ENCODE assay signal across 20 cellular contexts in genomic region chr6:12163744-12164507, GRCh38.
A peak's percentile ranks its signal among the peaks of the same experiment; 100 is the strongest.
DNase-seq lines count a peak whose midpoint lies in the region; ATAC-seq and TF ChIP-seq lines count a peak whose summit lies in the region.
"Had no signal": no experiment of that assay in that cellular context is flagged by ENCODE, and none has a peak within 500 bp of the region (broad histone marks: within the 10 kb centered on the region; RNA-seq: fewer than 3 reads in every experiment).

No MANE protein-coding gene starts in this region.

- H3K27me3 Mint-ChIP-seq in activated CD4-positive, alpha-beta T cell treated with anti-CD3 and anti-CD28 coated beads, Interleukin-2, amount 10 ng/mL, durations not matched to agents 7 days and 5 days, result no peaks in the 10 kb centered on the region
- H3K27me3 Mint-ChIP-seq in activated CD4-positive, alpha-beta T cell treated with anti-CD3 and anti-CD28 coated beads for 36 hours, result no peaks in the 10 kb centered on the region
- no peaks in the 10 kb centered on the region; the same call in 1 of the 2 replicates for H3K27me3 Mint-ChIP-seq in HFFc6 (ENCODE audit: insufficient read depth)
- no peaks in the 10 kb centered on the region for H3K27me3 Mint-ChIP-seq in nephron progenitor cell (ENCODE audit: low read depth, poor library complexity)

- CTCF ChIA-PET in activated CD4-positive, alpha-beta T cell treated with anti-CD3 and anti-CD28 coated beads, Interleukin-2, amount 10 ng/mL, durations not matched to agents 7 days and 5 days (lab: Charles Lee), result no interaction called here
- CTCF ChIA-PET in activated CD4-positive, alpha-beta T cell treated with anti-CD3 and anti-CD28 coated beads for 36 hours (lab: Charles Lee), result interaction anchor here (1.1 kb wide), 1 partner anchor 508 kb away, joined by 5 read pairs; no protein-coding TSS in a partner anchor

- no peaks in the 10 kb centered on the region for H3K9me3 Mint-ChIP-seq in activated CD4-positive, alpha-beta T cell treated with anti-CD3 and anti-CD28 coated beads, Interleukin-2, amount 10 ng/mL, durations not matched to agents 7 days and 5 days
- H3K9me3 Mint-ChIP-seq in activated CD4-positive, alpha-beta T cell treated with anti-CD3 and anti-CD28 coated beads for 36 hours (ENCODE audit: low read depth), result no peaks in the 10 kb centered on the region
- H3K9me3 Mint-ChIP-seq in HFFc6 (no peaks in the 10 kb centered on the region), nephron progenitor cell (no peaks in the 10 kb centered on the region)
- H3K9me3 Mint-ChIP-seq: activated T-cell treated with anti-CD3 and anti-CD28 coated beads, Interleukin-2, amount 50 U/mL, for 72 hours; T-helper 1 cell treated with Interleukin-12 subunit alpha and Interleukin-12 subunit beta and Interleukin-4 antibody, amounts not matched to agents 30 μg/mL and 1 μg/mL, for 36 hours had no signal

- H3K27ac Mint-ChIP-seq in activated CD4-positive, alpha-beta T cell treated with anti-CD3 and anti-CD28 coated beads, Interleukin-2, amount 10 ng/mL, durations not matched to agents 7 days and 5 days, result peak overlapping the region; percentile 66
- no peak overlapping the region for H3K27ac Mint-ChIP-seq in activated CD4-positive, alpha-beta T cell treated with anti-CD3 and anti-CD28 coated beads for 36 hours
- H3K27ac Mint-ChIP-seq in HFFc6, result peak overlapping the region; percentile 43; the same call in 1 of the 2 replicates
- H3K27ac Mint-ChIP-seq in nephron progenitor cell, result peak overlapping the region; percentile 53
- H3K27ac Mint-ChIP-seq: activated T-cell treated with anti-CD3 and anti-CD28 coated beads, Interleukin-2, amount 50 U/mL, for 72 hours had no signal

- peaks cover 28% of the 10 kb centered on the region for H3K36me3 Mint-ChIP-seq in activated CD4-positive, alpha-beta T cell treated with anti-CD3 and anti-CD28 coated beads, Interleukin-2, amount 10 ng/mL, durations not matched to agents 7 days and 5 days (ENCODE audit: low read depth)
- H3K36me3 Mint-ChIP-seq in activated CD4-positive, alpha-beta T cell treated with anti-CD3 and anti-CD28 coated beads for 36 hours (ENCODE audit: low read depth), result peaks cover 35% of the 10 kb centered on the region
- H3K36me3 Mint-ChIP-seq in HFFc6 (ENCODE audit: low read depth), result peaks cover 19% of the 10 kb centered on the region
- peaks cover 57% of the 10 kb centered on the region for H3K36me3 Mint-ChIP-seq in nephron progenitor cell (ENCODE audit: low read depth)

- no peak overlapping the region for H3K4me3 ChIP-seq in choroid plexus epithelial cell (ENCODE audit: low read depth, low read length)
- H3K4me3 ChIP-seq: mucosa of descending colon, ovary had no signal

- no peak for ATAC-seq in activated CD4-positive, alpha-beta T cell treated with anti-CD3 and anti-CD28 coated beads for 36 hours
- no peak for ATAC-seq in GM21723 (IDR thresholded peaks at IDR 0.05; ENCODE audit: unreplicated experiment)
- ATAC-seq: left colon, SK-N-SH treated with all-trans-retinoic acid at 6 μM for 48 hours had no signal

- H3K4me1 Mint-ChIP-seq in activated CD4-positive, alpha-beta T cell treated with anti-CD3 and anti-CD28 coated beads, Interleukin-2, amount 10 ng/mL, durations not matched to agents 7 days and 5 days, result peaks cover 25% of the 10 kb centered on the region
- H3K4me1 Mint-ChIP-seq in activated CD4-positive, alpha-beta T cell treated with anti-CD3 and anti-CD28 coated beads for 36 hours, result peaks cover 23% of the 10 kb centered on the region
- H3K4me1 Mint-ChIP-seq in HFFc6 (ENCODE audit: low read depth), result peaks cover 38% of the 10 kb centered on the region
- no peaks in the 10 kb centered on the region for H3K4me1 Mint-ChIP-seq in nephron progenitor cell

- no peak for TF ChIP-seq CTCF in HFFc6 (IDR thresholded peaks at IDR 0.05)
- no peak for TF ChIP-seq CTCF in choroid plexus epithelial cell (conservative IDR thresholded peaks at IDR 0.05; ENCODE audit: low read depth, low read length)
- TF ChIP-seq CTCF in nephron progenitor cell (IDR thresholded peaks at IDR 0.05), result no peak
- TF ChIP-seq CTCF in GM13976 (IDR thresholded peaks at IDR 0.05; ENCODE audit: borderline replicate concordance, control extremely low read depth, extremely low read depth, insufficient read depth, missing control alignments), result no peak

- H3K4me3 Mint-ChIP-seq in activated CD4-positive, alpha-beta T cell treated with anti-CD3 and anti-CD28 coated beads, Interleukin-2, amount 10 ng/mL, durations not matched to agents 7 days and 5 days, result no peak overlapping the region
- H3K4me3 Mint-ChIP-seq in activated CD4-positive, alpha-beta T cell treated with anti-CD3 and anti-CD28 coated beads for 36 hours, result no peak overlapping the region
- H3K4me3 Mint-ChIP-seq in HFFc6 (no peak overlapping the region), nephron progenitor cell (no peak overlapping the region)
- H3K4me3 Mint-ChIP-seq: activated T-cell treated with anti-CD3 and anti-CD28 coated beads, Interleukin-2, amount 50 U/mL, for 72 hours had no signal

- intact Hi-C loops in activated CD4-positive, alpha-beta T cell treated with anti-CD3 and anti-CD28 coated beads for 36 hours (cut with DNase I, micrococcal nuclease), result no loop called here

- in situ Hi-C loops in GM13976 (cut with MboI; ENCODE audit: low sequenced_read_pairs, unreplicated experiment), result no loop called here

- DNase-seq in activated CD4-positive, alpha-beta T cell treated with anti-CD3 and anti-CD28 coated beads, Interleukin-2, amount 10 ng/mL, durations not matched to agents 7 days and 5 days, result no peak
- no peak for DNase-seq in activated CD4-positive, alpha-beta T cell treated with anti-CD3 and anti-CD28 coated beads for 36 hours
- no peak for DNase-seq in HFFc6
- peak; percentile 71 for DNase-seq in choroid plexus epithelial cell (ENCODE audit: low read depth)
- DNase-seq in nephron progenitor cell, result no peak
- no peak for DNase-seq in GM13976 (ENCODE audit: low spot score)
- no peak for DNase-seq in NCI-H2227 treated with DMSO at 0.1 percent for 48 hours (lab: John Stamatoyannopoulos, UW)
- DNase-seq: amygdala, hippocampal formation, left colon, mucosa of descending colon, NCI-H1417, NCI-H2029 treated with DMSO at 0.1 percent for 48 hours, NCI-H524 treated with DMSO at 0.1 percent for 48 hours, ovary, Right ventricle myocardium superior had no signal

- POLR2A ChIA-PET in activated CD4-positive, alpha-beta T cell treated with anti-CD3 and anti-CD28 coated beads, Interleukin-2, amount 10 ng/mL, durations not matched to agents 7 days and 5 days (lab: Charles Lee), result no interaction called here
- POLR2A ChIA-PET in activated CD4-positive, alpha-beta T cell treated with anti-CD3 and anti-CD28 coated beads for 36 hours (lab: Charles Lee), result no interaction called here
